Comparison of ENCODE assay signal across 1 cellular context in genomic region chr10:70648427-70648826, GRCh38.
TF ChIP-seq lines count a peak whose summit lies in the region.

No MANE protein-coding gene starts in this region.

TF ChIP-seq in HepG2, 621 proteins besides CTCF, POLR2A, EP300 and RAD21 (continued from another document):
- TF ChIP-seq HIC2 (CRISPR knock-in tag; IDR thresholded peaks at IDR 0.05; ENCODE audit: low read depth), result no peak
- peak; percentile 78 for TF ChIP-seq BCL6 (CRISPR knock-in tag; IDR thresholded peaks at IDR 0.05)
- no peak for TF ChIP-seq PLSCR1 (CRISPR knock-in tag; IDR thresholded peaks at IDR 0.05; ENCODE audit: borderline replicate concordance)
- TF ChIP-seq GATAD1 (CRISPR knock-in tag; IDR thresholded peaks at IDR 0.05), result no peak
- TF ChIP-seq, protein P1, sequence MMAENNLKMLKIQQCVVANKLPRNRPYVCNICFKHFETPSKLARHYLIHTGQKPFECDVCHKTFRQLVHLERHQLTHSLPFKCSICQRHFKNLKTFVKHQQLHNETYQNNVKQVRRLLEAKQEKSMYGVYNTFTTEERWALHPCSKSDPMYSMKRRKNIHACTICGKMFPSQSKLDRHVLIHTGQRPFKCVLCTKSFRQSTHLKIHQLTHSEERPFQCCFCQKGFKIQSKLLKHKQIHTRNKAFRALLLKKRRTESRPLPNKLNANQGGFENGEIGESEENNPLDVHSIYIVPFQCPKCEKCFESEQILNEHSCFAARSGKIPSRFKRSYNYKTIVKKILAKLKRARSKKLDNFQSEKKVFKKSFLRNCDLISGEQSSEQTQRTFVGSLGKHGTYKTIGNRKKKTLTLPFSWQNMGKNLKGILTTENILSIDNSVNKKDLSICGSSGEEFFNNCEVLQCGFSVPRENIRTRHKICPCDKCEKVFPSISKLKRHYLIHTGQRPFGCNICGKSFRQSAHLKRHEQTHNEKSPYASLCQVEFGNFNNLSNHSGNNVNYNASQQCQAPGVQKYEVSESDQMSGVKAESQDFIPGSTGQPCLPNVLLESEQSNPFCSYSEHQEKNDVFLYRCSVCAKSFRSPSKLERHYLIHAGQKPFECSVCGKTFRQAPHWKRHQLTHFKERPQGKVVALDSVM (CRISPR knock-in tag; IDR thresholded peaks at IDR 0.05), result no peak
- no peak for TF ChIP-seq ZNF34 (CRISPR knock-in tag; IDR thresholded peaks at IDR 0.05; ENCODE audit: borderline replicate concordance)
- 0 out of 2 replicates have a peak, but pooled peaks have one; percentile 48 for TF ChIP-seq CBX5 (CRISPR knock-in tag; IDR thresholded peaks at IDR 0.05; ENCODE audit: borderline replicate concordance)
- TF ChIP-seq HNF4A (CRISPR knock-in tag; IDR thresholded peaks at IDR 0.05), result no peak
- TF ChIP-seq ZNF224 (CRISPR knock-in tag; IDR thresholded peaks at IDR 0.05), result no peak
- TF ChIP-seq ZNF660 (CRISPR knock-in tag; IDR thresholded peaks at IDR 0.05; ENCODE audit: borderline replicate concordance, low read depth), result no peak
